Comparison of ENCODE assay signal across 11 cellular contexts in genomic region chr2:213227458-213227857, GRCh38. TPM values are rescaled to one million over a fixed set of nuclear protein-coding genes. Genes with fewer than 3 reads are reported as not detected.
DNase-seq lines count a peak whose midpoint lies in the region; ATAC-seq and TF ChIP-seq lines count a peak whose summit lies in the region.
"Had no signal": no experiment of that assay in that cellular context is flagged by ENCODE, and none has a peak within 500 bp of the region (broad histone marks: within the 10 kb centered on the region; RNA-seq: fewer than 3 reads in every experiment).

No MANE protein-coding gene starts in this region.

- no peak overlapping the region for H3K27ac Mint-ChIP-seq in activated CD4-positive, alpha-beta T cell treated with anti-CD3 and anti-CD28 coated beads for 36 hours

- no peaks in the 10 kb centered on the region for H3K9me3 Mint-ChIP-seq in activated CD4-positive, alpha-beta T cell treated with anti-CD3 and anti-CD28 coated beads for 36 hours (ENCODE audit: low read depth)

- H3K4me3 ChIP-seq in GM12865 (ENCODE audit: low read depth, low read length), result no peak overlapping the region

- intact Hi-C loops in activated CD4-positive, alpha-beta T cell treated with anti-CD3 and anti-CD28 coated beads for 36 hours (cut with DNase I, micrococcal nuclease), result no loop called here

- TF ChIP-seq POLR2A in Raji (IDR thresholded peaks at IDR 0.05; ENCODE audit: insufficient read depth, low read depth, low read length), result 0 out of 2 replicates have a peak, but pooled peaks have one; percentile 25

- no peak for TF ChIP-seq CTCF in GM12865 (IDR thresholded peaks at IDR 0.05; ENCODE audit: insufficient read depth, low read depth, low read length, missing control alignments)

- H3K4me3 Mint-ChIP-seq in activated CD4-positive, alpha-beta T cell treated with anti-CD3 and anti-CD28 coated beads for 36 hours, result no peak overlapping the region

- H3K27me3 Mint-ChIP-seq in activated CD4-positive, alpha-beta T cell treated with anti-CD3 and anti-CD28 coated beads for 36 hours, result no peaks in the 10 kb centered on the region

- CTCF ChIA-PET in activated CD4-positive, alpha-beta T cell treated with anti-CD3 and anti-CD28 coated beads for 36 hours (lab: Charles Lee), result interaction anchor here (0.8 kb wide), 1 partner anchor 45 kb away, joined by 4 read pairs; no protein-coding TSS in a partner anchor

- H3K36me3 Mint-ChIP-seq in activated CD4-positive, alpha-beta T cell treated with anti-CD3 and anti-CD28 coated beads for 36 hours (ENCODE audit: low read depth), result no peaks in the 10 kb centered on the region

- ATAC-seq in GM19463 (IDR thresholded peaks at IDR 0.05; ENCODE audit: unreplicated experiment) (peak; percentile 88), HG03060 (IDR thresholded peaks at IDR 0.05; ENCODE audit: low read depth, unreplicated experiment) (peak; percentile 93)
- ATAC-seq in activated CD4-positive, alpha-beta T cell treated with anti-CD3 and anti-CD28 coated beads for 36 hours, result no peak
- ATAC-seq: PC-3 had no signal

- H3K4me1 Mint-ChIP-seq in activated CD4-positive, alpha-beta T cell treated with anti-CD3 and anti-CD28 coated beads for 36 hours, result peaks cover 5% of the 10 kb centered on the region

- DNase-seq in GM12865 (ENCODE audit: low read depth) (peak; percentile 95), SHP77 treated with DMSO at 0.1 percent for 48 hours (lab: John Stamatoyannopoulos, UW) (no peak), HuH-7 (ENCODE audit: low spot score) (no peak), NCI-H1417 treated with DMSO at 0.1 percent for 48 hours (lab: John Stamatoyannopoulos, UW) (no peak)
- no peak for DNase-seq in activated CD4-positive, alpha-beta T cell treated with anti-CD3 and anti-CD28 coated beads for 36 hours
- DNase-seq: activated CD4-positive, alpha-beta T cell treated with anti-CD3 and anti-CD28 coated beads, Interleukin-2, amount 50 U/mL, for 4 hours; PC-3; posterior cingulate gyrus had no signal

- POLR2A ChIA-PET in activated CD4-positive, alpha-beta T cell treated with anti-CD3 and anti-CD28 coated beads for 36 hours (lab: Charles Lee), result no interaction called here

RNA-seq across cellular contexts. Expression of gene SPAG16, which starts 56.8 kb away (rescaled TPM):
- total RNA-seq in activated CD4-positive, alpha-beta T cell treated with anti-CD3 and anti-CD28 coated beads for 36 hours, result 10 to 100 TPM; 10.1 to 10.8 TPM
